In genomic region chr10:45593938-45594275, GRCh38 we compare ENCODE assay signal across 7 cellular contexts.
DNase-seq lines count a peak whose midpoint lies in the region; ATAC-seq and TF ChIP-seq lines count a peak whose summit lies in the region.

No MANE protein-coding gene starts in this region.

- TF ChIP-seq CTCF in HEK293 (tag by site-specific recombination; IDR thresholded peaks at IDR 0.05) (no peak), spleen (IDR thresholded peaks at IDR 0.05 in 8 of 11, conservative IDR thresholded peaks at IDR 0.05 in 3 of 11) (no peak)
- TF ChIP-seq CTCF in activated CD8-positive, alpha-beta T cell treated with anti-CD3 and anti-CD28 coated beads for 36 hours (IDR thresholded peaks at IDR 0.05): no peak

- H3K36me3 ChIP-seq in HEK293 (ENCODE audit: control insufficient read depth in 2 of 2, insufficient read depth in 1 of 2, low read length in 2 of 2) (peaks cover 0 to 7% of the 10 kb centered on the region in 2 experiments; a peak in 1 of 3 replicates), spleen (peaks cover 0 to 16% (median 0%) of the 10 kb centered on the region in 6 donors)

- intact Hi-C loops in activated CD8-positive, alpha-beta T cell treated with anti-CD3 and anti-CD28 coated beads for 36 hours (cut with micrococcal nuclease): no loop called here
- intact Hi-C loops in spleen (cut with DNase I; ENCODE audit: low total_unique reads): loop anchor here (10.0 kb wide), 1 partner anchor 129 kb away; no protein-coding TSS in a partner anchor

- H3K27ac ChIP-seq in HEK293 (ENCODE audit: extremely low read depth, low read depth, low read length) (no peak overlapping the region; the same call in 1 of the 2 replicates), spleen (peak overlapping the region; percentile 51 to 92 (median 86))

- no peaks in the 10 kb centered on the region for H3K9me3 ChIP-seq in HEK293 (ENCODE audit: control insufficient read depth, insufficient read depth, low read depth, low read length)
- H3K9me3 ChIP-seq in iPS-18c (ENCODE audit: control insufficient read depth, insufficient read depth, low read length): no peaks in the 10 kb centered on the region
- peaks cover 0 to 9% (median 2%) of the 10 kb centered on the region in 8 donors for H3K9me3 ChIP-seq in spleen

- CTCF ChIA-PET in HEK293 (lab: Yijun Ruan, JAX): interaction anchor here (1.5 to 1.6 kb wide), 2 partner anchors 125 to 344 kb away, joined by 3 read pairs; no protein-coding TSS in a partner anchor
- CTCF ChIA-PET in activated CD8-positive, alpha-beta T cell treated with anti-CD3 and anti-CD28 coated beads for 36 hours (lab: Charles Lee): interaction anchor here (1.1 kb wide), 2 partner anchors 13 to 130 kb away, joined by 3 to 4 read pairs; no protein-coding TSS in a partner anchor

- H3K27me3 Mint-ChIP-seq in activated CD8-positive, alpha-beta T cell treated with anti-CD3 and anti-CD28 coated beads for 36 hours: no peaks in the 10 kb centered on the region

- H3K9me3 Mint-ChIP-seq in activated CD8-positive, alpha-beta T cell treated with anti-CD3 and anti-CD28 coated beads for 36 hours: peaks cover 1% of the 10 kb centered on the region

- H3K4me1 Mint-ChIP-seq in activated CD8-positive, alpha-beta T cell treated with anti-CD3 and anti-CD28 coated beads for 36 hours (ENCODE audit: low read depth): peaks cover 30% of the 10 kb centered on the region

- H3K4me3 Mint-ChIP-seq in activated CD8-positive, alpha-beta T cell treated with anti-CD3 and anti-CD28 coated beads for 36 hours: peak overlapping the region; percentile 81

- H3K4me1 ChIP-seq in HEK293 (ENCODE audit: control insufficient read depth, insufficient read depth, low read length) (no peaks in the 10 kb centered on the region; the same call in 1 of the 2 replicates), spleen (peaks cover 19 to 41% (median 31%) of the 10 kb centered on the region in 6 donors)

- peaks cover 16% of the 10 kb centered on the region for H3K36me3 Mint-ChIP-seq in activated CD8-positive, alpha-beta T cell treated with anti-CD3 and anti-CD28 coated beads for 36 hours (ENCODE audit: low read depth)

- TF ChIP-seq POLR2A in spleen (IDR thresholded peaks at IDR 0.05): no peak

- DNase-seq in activated CD8-positive, alpha-beta T cell treated with anti-CD3 and anti-CD28 coated beads for 36 hours: no peak
- no peak for DNase-seq in spleen
- no peak for DNase-seq in NOMO-1 treated with dmso at 0.1 percent for 144 hours (lab: John Stamatoyannopoulos, UW; ENCODE audit: unreplicated experiment)

- WGBS in spleen, 5 donors: 14 to 17% (median 17%) methylated on average over 6 of the region's 6 CpGs

- POLR2A ChIA-PET in HEK293 (lab: Yijun Ruan, JAX): no interaction called here
- POLR2A ChIA-PET in activated CD8-positive, alpha-beta T cell treated with anti-CD3 and anti-CD28 coated beads for 36 hours (lab: Charles Lee): interaction anchor here (1.8 kb wide), 1 partner anchor 12 kb away, joined by 6 read pairs; no protein-coding TSS in a partner anchor

- no peak for ATAC-seq in activated CD8-positive, alpha-beta T cell treated with anti-CD3 and anti-CD28 coated beads for 36 hours
- ATAC-seq in HG02870 (IDR thresholded peaks at IDR 0.05; ENCODE audit: unreplicated experiment) (no peak), GM19035 (IDR thresholded peaks at IDR 0.05; ENCODE audit: unreplicated experiment) (no peak)

- H3K27ac Mint-ChIP-seq in activated CD8-positive, alpha-beta T cell treated with anti-CD3 and anti-CD28 coated beads for 36 hours: peak overlapping the region; percentile 65

- H3K27me3 ChIP-seq in spleen (replicated peaks in 1 of 7): peaks cover 0 to 3% (median 0%) of the 10 kb centered on the region in 7 donors

- H3K4me3 ChIP-seq in HEK293 (ENCODE audit: low read depth, low read length): peak overlapping the region; percentile 91
- peak overlapping the region; percentile 86 for H3K4me3 ChIP-seq in iPS-18c (ENCODE audit: insufficient read depth, low read depth, low read length)
- peak overlapping the region; percentile 77 to 92 (median 86) for H3K4me3 ChIP-seq in spleen

TF ChIP-seq in HEK293, 187 proteins besides CTCF, POLR2A, EP300 and RAD21:
- TF ChIP-seq ZNF521 (tag by site-specific recombination; IDR thresholded peaks at IDR 0.05) (no peak), ATF2 (tag by site-specific recombination; IDR thresholded peaks at IDR 0.05; ENCODE audit: low read depth) (no peak), YY1 (tag by site-specific recombination; IDR thresholded peaks at IDR 0.05) (peak; percentile 14; the same call in 1 of the 2 replicates), EGR2 (tag by site-specific recombination; IDR thresholded peaks at IDR 0.05; ENCODE audit: low read depth) (no peak), ZNF335 (tag by site-specific recombination; conservative IDR thresholded peaks at IDR 0.05) (peak; percentile 94), ZNF155 (tag by site-specific recombination; IDR thresholded peaks at IDR 0.05) (no peak), ZNF202 (tag by site-specific recombination; IDR thresholded peaks at IDR 0.05; ENCODE audit: borderline replicate concordance) (no peak), ZNF600 (tag by site-specific recombination; IDR thresholded peaks at IDR 0.05) (no peak), SETDB1 (IDR thresholded peaks at IDR 0.05; ENCODE audit: insufficient read length, low read length) (no peak)
